ENCODE assay signal across 8 cellular contexts in the genomic region with DNA sequence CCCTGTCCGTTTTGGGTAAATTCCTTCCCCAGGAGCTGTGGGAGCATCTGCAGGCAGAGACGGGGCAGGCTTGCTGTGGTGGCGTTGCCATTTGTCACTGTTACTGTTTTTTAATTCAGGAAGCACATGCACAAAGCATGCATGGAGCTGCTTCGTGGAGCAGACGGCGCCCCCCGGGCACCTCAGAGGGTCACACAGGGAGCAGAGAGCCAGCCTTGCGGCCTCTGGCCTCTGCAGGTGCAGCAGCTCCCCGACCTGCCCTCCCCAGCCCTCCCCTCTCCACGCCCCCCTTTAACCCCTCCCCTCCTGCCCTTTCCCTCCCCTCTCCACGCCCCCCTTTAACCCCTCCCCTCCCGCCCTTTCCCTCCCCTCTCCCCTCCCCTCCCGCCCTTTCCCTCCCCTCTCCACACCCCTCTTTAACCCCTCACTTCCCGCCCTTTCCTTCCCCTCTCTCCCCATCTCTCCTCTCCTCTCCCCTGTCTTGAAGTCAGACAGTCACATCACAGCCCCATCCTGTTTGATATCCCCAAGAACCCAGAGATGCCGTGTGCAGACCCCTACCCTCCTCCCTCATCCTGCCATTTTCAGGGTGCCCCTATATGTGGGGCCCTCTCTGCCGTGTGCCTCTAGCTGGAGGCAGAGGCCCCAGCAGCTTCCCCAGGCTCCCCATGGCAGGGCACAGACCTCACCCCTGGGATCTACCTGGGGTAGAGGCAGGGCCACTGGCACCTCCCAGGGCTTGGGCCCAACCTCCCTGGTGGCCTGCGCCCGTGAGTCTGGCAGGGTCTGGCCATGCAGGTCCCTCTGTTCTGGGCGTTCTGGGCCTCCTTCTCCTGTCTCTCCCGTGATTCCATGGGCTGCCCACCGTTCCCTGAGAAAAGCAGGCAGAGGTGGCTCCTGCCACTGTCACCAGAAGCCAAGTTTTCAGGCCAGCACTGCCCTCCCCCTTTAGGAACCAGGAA.
DNase-seq lines count a peak whose midpoint lies in the region; ATAC-seq lines count a peak whose summit lies in the region.

No MANE protein-coding gene starts in this region.

- no peak for ATAC-seq in GM18873 (IDR thresholded peaks at IDR 0.05; ENCODE audit: low FRiP score, unreplicated experiment)

- DNase-seq in activated gamma-delta T cell treated with Interleukin-2 at 50 U/mL for 16 hours (peak; percentile 38), activated gamma-delta T cell (lab: John Stamatoyannopoulos, UW) (no peak), SHP77 (lab: John Stamatoyannopoulos, UW) (peak; percentile 84 to 86), anterior cingulate cortex (lab: John Stamatoyannopoulos, UW) (peak in 33 of 58 donors; percentile 7 to 79 (median 34)), iPS DF 19.7 (ENCODE audit: low read depth, low spot score) (peak; percentile 85), retina (no peak)
- peak; percentile 68 for DNase-seq in stimulated activated CD8-positive, alpha-beta memory T cell treated with anti-CD3 and anti-CD28 coated beads, Interleukin-4, amount 100 ng/mL, for 48 hours

Comparison
In these comparisons a context has a peak if more than half of its experiments do, and no peak if none do; other contexts are left out.
1. DNase-seq: peak in activated gamma-delta T cell treated with Interleukin-2 at 50 U/mL for 16 hours (single experiment), SHP77 (2 of 2), anterior cingulate cortex (33 of 58), iPS DF 19.7 (single experiment) and stimulated activated CD8-positive, alpha-beta memory T cell treated with anti-CD3 and anti-CD28 coated beads, Interleukin-4, amount 100 ng/mL, for 48 hours (single experiment); none in activated gamma-delta T cell (single experiment) and retina (single experiment).